1 cellular context compared by ENCODE assay signal in genomic region chr19:58386576-58387337, GRCh38.
TF ChIP-seq lines count a peak whose summit lies in the region.

Gene RPS5, plus strand, starts transcription at chr19:58387269. Its CDS starts 869 bp downstream, at chr19:58388138.

TF ChIP-seq in H1, 55 proteins besides CTCF, POLR2A, EP300 and RAD21 (continued from another document):
- TF ChIP-seq CHD7 (IDR thresholded peaks at IDR 0.05; ENCODE audit: insufficient replicate concordance, low read length) (no peak), E2F6 (IDR thresholded peaks at IDR 0.05) (peak; percentile 77), ATF2 (IDR thresholded peaks at IDR 0.05; ENCODE audit: low read length) (no peak), GTF2F1 (IDR thresholded peaks at IDR 0.05; ENCODE audit: borderline replicate concordance, low read depth, low read length) (peak; percentile 88; the same call in 1 of the 2 replicates), TAF1 (IDR thresholded peaks at IDR 0.05; ENCODE audit: low read depth, low read length) (peak; percentile 94), MAX (IDR thresholded peaks at IDR 0.05) (peak; percentile 98), HDAC2 (IDR thresholded peaks at IDR 0.05; ENCODE audit: borderline replicate concordance in 1 of 2, low read depth in 2 of 2, low read length in 2 of 2) (0 out of 4 replicates have a peak, but pooled peaks of 1 of the 2 experiments have one; percentile 72), NRF1 (IDR thresholded peaks at IDR 0.05; ENCODE audit: low read depth, low read length) (peak; percentile 77), SUZ12 (IDR thresholded peaks at IDR 0.05; ENCODE audit: low read length) (no peak), KDM4A (IDR thresholded peaks at IDR 0.05; ENCODE audit: low read depth, low read length, severe bottlenecking) (peak; percentile 83), RXRA (IDR thresholded peaks at IDR 0.05; ENCODE audit: insufficient read depth, low read depth, low read length) (no peak), RFX5 (IDR thresholded peaks at IDR 0.05; ENCODE audit: borderline replicate concordance, low read depth, low read length) (no peak), SIX5 (IDR thresholded peaks at IDR 0.05; ENCODE audit: low read depth, low read length) (no peak), CREB1 (IDR thresholded peaks at IDR 0.05) (peak; percentile 85), GABPA (IDR thresholded peaks at IDR 0.05; ENCODE audit: borderline replicate concordance, insufficient read depth, low read length) (peak; percentile 91), JUND (IDR thresholded peaks at IDR 0.05; ENCODE audit: low read length) (no peak), TEAD4 (IDR thresholded peaks at IDR 0.05; ENCODE audit: low read depth, low read length) (no peak), KDM1A (IDR thresholded peaks at IDR 0.05; ENCODE audit: borderline replicate concordance, low read length) (no peak), TBP (IDR thresholded peaks at IDR 0.05; ENCODE audit: low read depth, low read length) (peak; percentile 97), CHD1 (IDR thresholded peaks at IDR 0.05; ENCODE audit: low read depth, low read length) (no peak), FOSL1 (IDR thresholded peaks at IDR 0.05; ENCODE audit: insufficient read depth, low read depth, low read length) (no peak), SP4 (IDR thresholded peaks at IDR 0.05; ENCODE audit: low read length) (no peak), CBX8 (IDR thresholded peaks at IDR 0.05; ENCODE audit: borderline replicate concordance, low read depth, low read length) (no peak), RNF2 (IDR thresholded peaks at IDR 0.05; ENCODE audit: borderline replicate concordance, low read depth, low read length, missing control alignments, poor library complexity, severe bottlenecking) (peak; percentile 40), CEBPB (IDR thresholded peaks at IDR 0.05; ENCODE audit: low read depth, low read length) (peak; percentile 77), USF2 (IDR thresholded peaks at IDR 0.05; ENCODE audit: low read length) (no peak; the same call in 1 of the 2 replicates), SP2 (IDR thresholded peaks at IDR 0.05; ENCODE audit: low read length) (0 out of 2 replicates have a peak, but pooled peaks have one; percentile 3), POU5F1 (IDR thresholded peaks at IDR 0.05; ENCODE audit: low read depth, low read length) (no peak), SP1 (IDR thresholded peaks at IDR 0.05; ENCODE audit: low read depth, low read length) (no peak), NANOG (IDR thresholded peaks at IDR 0.05; ENCODE audit: insufficient read depth, low read depth, low read length, poor library complexity, severe bottlenecking) (no peak), SAP30 (IDR thresholded peaks at IDR 0.05; ENCODE audit: insufficient read depth, insufficient replicate concordance, low read length) (peak; percentile 86), BACH1 (IDR thresholded peaks at IDR 0.05; ENCODE audit: low read length) (no peak), CTBP2 (IDR thresholded peaks at IDR 0.05; ENCODE audit: borderline replicate concordance, insufficient read depth, insufficient read length, low read length) (no peak), PHF8 (conservative IDR thresholded peaks at IDR 0.05; ENCODE audit: low read depth, low read length) (peak; percentile 78), RBBP5 (IDR thresholded peaks at IDR 0.05; ENCODE audit: borderline replicate concordance, low read depth, low read length) (peak; percentile 83; the same call in 1 of the 2 replicates), KDM5A (IDR thresholded peaks at IDR 0.05; ENCODE audit: low read length) (no peak), CBX5 (IDR thresholded peaks at IDR 0.05; ENCODE audit: low read depth, low read length) (no peak), SRF (IDR thresholded peaks at IDR 0.05; ENCODE audit: low read depth, low read length) (no peak), TAF7 (optimal IDR thresholded peaks at IDR 0.05; ENCODE audit: borderline replicate concordance, low read depth, low read length) (peak; percentile 78), YY1 (IDR thresholded peaks at IDR 0.05; ENCODE audit: low read depth, low read length) (no peak), SIN3A (conservative IDR thresholded peaks at IDR 0.05 in 1 of 2, IDR thresholded peaks at IDR 0.05 in 1 of 2; ENCODE audit: low read depth in 1 of 2, low read length in 2 of 2) (peak; percentile 76 to 93; a peak in 2 of 4 replicates), ASH2L (IDR thresholded peaks at IDR 0.05; ENCODE audit: low read length) (no peak), HDAC6 (IDR thresholded peaks at IDR 0.05; ENCODE audit: low read depth, low read length) (no peak), BRCA1 (IDR thresholded peaks at IDR 0.05; ENCODE audit: low read depth, low read length) (no peak), JUN (IDR thresholded peaks at IDR 0.05; ENCODE audit: low read depth, low read length) (no peak), ATF3 (IDR thresholded peaks at IDR 0.05; ENCODE audit: insufficient read depth, low read depth, low read length) (no peak)
